10 cellular contexts compared by ENCODE assay signal in genomic region chr2:57908736-57909161, GRCh38.
DNase-seq lines count a peak whose midpoint lies in the region; ATAC-seq, FAIRE-seq and TF ChIP-seq lines count a peak whose summit lies in the region.
"Had no signal": no experiment of that assay in that cellular context is flagged by ENCODE, and none has a peak within 500 bp of the region (broad histone marks: within the 10 kb centered on the region; RNA-seq: fewer than 3 reads in every experiment).

No MANE protein-coding gene starts in this region.

- ATAC-seq in GM18505 (IDR thresholded peaks at IDR 0.05; ENCODE audit: unreplicated experiment) (peak; percentile 71), GM19467 (IDR thresholded peaks at IDR 0.05; ENCODE audit: unreplicated experiment) (peak; percentile 91), HG03103 (IDR thresholded peaks at IDR 0.05; ENCODE audit: low read depth, unreplicated experiment) (peak; percentile 51)

- no peaks in the 10 kb centered on the region for H3K36me3 Mint-ChIP-seq in astrocyte (ENCODE audit: low read depth, unreplicated experiment)

- H3K4me3 ChIP-seq in astrocyte (ENCODE audit: insufficient read depth, low read depth, low read length) (no peak overlapping the region), coronary artery (no peak overlapping the region), adrenal gland (no peak overlapping the region)
- H3K4me3 ChIP-seq: SK-N-MC had no signal

- DNase-seq in astrocyte (ENCODE audit: low read depth) (no peak), coronary artery (ENCODE audit: low spot score) (no peak), cortex of kidney (lab: John Stamatoyannopoulos, UW) (no peak), adrenal gland (no peak), SIG-M5 (lab: John Stamatoyannopoulos, UW) (no peak)
- DNase-seq: foreskin melanocyte had no signal

- 49 to 73% (median 62%) methylated on average over 2 of the region's 2 CpGs for WGBS in adrenal gland, 4 donors

- peak overlapping the region; percentile 44 for H3K27ac Mint-ChIP-seq in astrocyte (ENCODE audit: unreplicated experiment)

- intact Hi-C loops in adrenal gland (cut with DNase I): loop anchor here (5.0 to 10.0 kb wide), 2 partner anchors 536 to 544 kb away; no protein-coding TSS in a partner anchor

- TF ChIP-seq CTCF in astrocyte (IDR thresholded peaks at IDR 0.05; ENCODE audit: insufficient read depth, low read depth, low read length) (no peak), coronary artery (IDR thresholded peaks at IDR 0.05) (no peak), adrenal gland (IDR thresholded peaks at IDR 0.05) (no peak)

- H3K36me3 ChIP-seq in astrocyte (ENCODE audit: insufficient read depth, low read length) (no peaks in the 10 kb centered on the region), adrenal gland (replicated peaks in 1 of 2) (no peaks in the 10 kb centered on the region)

- H3K4me1 Mint-ChIP-seq in astrocyte (ENCODE audit: low read depth, unreplicated experiment): peaks cover 4% of the 10 kb centered on the region

- no peak overlapping the region for H3K9ac ChIP-seq in astrocyte (ENCODE audit: low read length)

- no peaks in the 10 kb centered on the region for H3K4me1 ChIP-seq in astrocyte (ENCODE audit: insufficient read depth, low read length)
- no peaks in the 10 kb centered on the region for H3K4me1 ChIP-seq in adrenal gland (replicated peaks in 1 of 2)

- no peak overlapping the region for H3K4me2 ChIP-seq in astrocyte (ENCODE audit: low read length)

- H3K27me3 ChIP-seq in astrocyte (ENCODE audit: insufficient read depth, low read length) (no peaks in the 10 kb centered on the region), adrenal gland (no peaks in the 10 kb centered on the region)

- no peaks in the 10 kb centered on the region for H3K79me2 ChIP-seq in astrocyte (ENCODE audit: insufficient read depth, low read length)

- H3K27me3 Mint-ChIP-seq in astrocyte (ENCODE audit: low read depth, unreplicated experiment): no peaks in the 10 kb centered on the region

- no peak overlapping the region for H3K4me3 Mint-ChIP-seq in astrocyte (ENCODE audit: unreplicated experiment)

- FAIRE-seq in astrocyte (lab: Jason Lieb, UNC): no peak

- H3K9me3 Mint-ChIP-seq in astrocyte (ENCODE audit: unreplicated experiment): no peaks in the 10 kb centered on the region

- H2AFZ ChIP-seq in astrocyte (ENCODE audit: low read depth, low read length): no peak overlapping the region

- TF ChIP-seq POLR2A in GM18505 (IDR thresholded peaks at IDR 0.05; ENCODE audit: borderline replicate concordance, extremely low read depth, insufficient read depth, insufficient read length) (peak; percentile 48), adrenal gland (IDR thresholded peaks at IDR 0.05) (no peak)

- H3K9me3 ChIP-seq in astrocyte (ENCODE audit: insufficient read depth, low read depth, low read length): no peaks in the 10 kb centered on the region
- H3K9me3 ChIP-seq in adrenal gland (replicated peaks in 1 of 3): no peaks in the 10 kb centered on the region

- H3K27ac ChIP-seq in astrocyte (ENCODE audit: low read depth, low read length) (no peak overlapping the region), coronary artery (no peak overlapping the region), adrenal gland (no peak overlapping the region)
- H3K27ac ChIP-seq: SK-N-MC had no signal

- no peaks in the 10 kb centered on the region for H4K20me1 ChIP-seq in astrocyte (ENCODE audit: insufficient read depth, low read length)
